ENCODE assay signal across 11 cellular contexts in the genomic region with DNA sequence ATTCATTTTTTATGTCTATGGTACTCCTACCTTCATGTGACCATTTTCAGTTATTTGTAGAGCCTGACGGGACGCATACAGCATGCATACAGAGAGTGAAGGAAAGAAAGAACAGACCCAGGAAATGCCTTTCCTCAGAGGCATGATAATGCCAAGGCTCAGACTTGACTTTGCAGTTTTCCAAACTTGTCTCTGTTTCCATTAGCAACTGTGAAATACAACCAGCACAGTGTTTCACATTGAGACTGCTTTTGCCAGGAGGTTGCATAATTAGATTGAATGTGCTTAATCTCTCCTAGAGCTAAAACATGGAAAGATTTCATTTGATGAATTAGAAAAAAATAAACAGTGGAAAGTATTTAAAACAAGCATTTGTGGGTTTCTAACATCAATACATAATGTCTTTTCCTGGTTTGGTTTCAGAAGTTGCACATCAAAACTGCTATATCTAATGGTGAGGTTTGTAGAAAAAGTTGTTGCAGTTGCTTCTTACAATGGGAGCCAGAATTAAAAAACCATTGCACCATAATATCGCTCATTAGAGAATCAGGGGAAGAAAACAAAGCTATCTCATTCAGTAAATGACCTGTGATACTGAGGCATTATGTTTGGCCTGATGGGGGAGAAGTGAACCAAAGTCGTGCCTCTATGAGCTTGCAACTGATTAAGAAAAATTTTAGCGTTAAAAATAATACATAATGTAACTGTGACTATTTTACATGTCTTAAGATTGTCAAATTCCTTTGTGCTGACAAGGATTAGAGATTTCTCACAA.
DNase-seq lines count a peak whose midpoint lies in the region; ATAC-seq and TF ChIP-seq lines count a peak whose summit lies in the region.
"Had no signal": no experiment of that assay in that cellular context is flagged by ENCODE, and none has a peak within 500 bp of the region (broad histone marks: within the 10 kb centered on the region; RNA-seq: fewer than 3 reads in every experiment).

No MANE protein-coding gene starts in this region.

- H3K4me3 ChIP-seq in aorta (ENCODE audit: low read length in 2 of 2) = no peak overlapping the region
- no peak overlapping the region for H3K4me3 ChIP-seq in BE2C (ENCODE audit: low read depth, low read length)
- H3K4me3 ChIP-seq: psoas muscle had no signal

- DNase-seq in Right ventricle myocardium inferior (ENCODE audit: missing footprints) (no peak), cardiac septum (ENCODE audit: low spot score) (no peak), fibroblast of the conjunctiva (ENCODE audit: low read depth) (peak; percentile 68), myocyte (ENCODE audit: low read depth) (peak; percentile 8), aorta (peak in 1 of 2 donors; percentile 44), SKM-1 treated with dmso at 0.1 percent for 144 hours (lab: John Stamatoyannopoulos, UW; ENCODE audit: unreplicated experiment) (no peak), BE2C (no peak)
- DNase-seq: activated T-cell treated with anti-CD3 and anti-CD28 coated beads, Interleukin-2, amount 50 U/mL, for 24 hours; NCI-H2029 treated with DMSO at 0.1 percent for 48 hours; psoas muscle had no signal

- H3K36me3 ChIP-seq in aorta (ENCODE audit: control insufficient read depth in 1 of 2, insufficient read depth in 2 of 2, low read length in 1 of 2) (no peaks in the 10 kb centered on the region), BE2C (no peaks in the 10 kb centered on the region)

- H3K27ac ChIP-seq in aorta (ENCODE audit: low read depth in 1 of 2, low read length in 2 of 2) = peak overlapping the region in 1 of 2 donors; percentile 94
- H3K27ac ChIP-seq: psoas muscle had no signal

- intact Hi-C loops in Right ventricle myocardium inferior (cut with DNase I) = no loop called here
- intact Hi-C loops in cardiac septum (cut with DNase I) = no loop called here
- intact Hi-C loops in aorta (cut with DNase I) = no loop called here

- H3K9me3 ChIP-seq in aorta (ENCODE audit: control insufficient read depth, low read length) = no peaks in the 10 kb centered on the region
- H3K9me3 ChIP-seq in BE2C = no peaks in the 10 kb centered on the region
- H3K9me3 ChIP-seq: psoas muscle had no signal

- peaks cover 4 to 6% of the 10 kb centered on the region in 2 donors for H3K4me1 ChIP-seq in aorta (ENCODE audit: control insufficient read depth in 1 of 2, insufficient read depth in 2 of 2, low read length in 2 of 2)
- H3K4me1 ChIP-seq in BE2C = no peaks in the 10 kb centered on the region
- H3K4me1 ChIP-seq: psoas muscle had no signal

- TF ChIP-seq CTCF in BE2C (IDR thresholded peaks at IDR 0.05; ENCODE audit: low read depth, low read length) = no peak

- ATAC-seq in Right ventricle myocardium inferior = peak; percentile 86
- ATAC-seq in aorta (ENCODE audit: low FRiP score) = peak; percentile 88
- no peak for ATAC-seq in GM19328 (IDR thresholded peaks at IDR 0.05; ENCODE audit: unreplicated experiment)

- no peaks in the 10 kb centered on the region for H3K27me3 ChIP-seq in aorta (ENCODE audit: control insufficient read depth in 1 of 2, insufficient read depth in 2 of 2, low read length in 1 of 2)
- no peaks in the 10 kb centered on the region for H3K27me3 ChIP-seq in BE2C

- 3 to 6% methylated on average over 5 of the region's 5 CpGs for WGBS in aorta, 2 donors

Comparison
In these comparisons a context has a peak if more than half of its experiments do, and no peak if none do; other contexts are left out.
1. DNase-seq: peak in fibroblast of the conjunctiva (single experiment) and myocyte (single experiment); none in Right ventricle myocardium inferior (single experiment), cardiac septum (single experiment), SKM-1 treated with dmso at 0.1 percent for 144 hours (single experiment) and BE2C (single experiment).